In genomic region chr22:38681784-38682335, GRCh38 we compare ENCODE assay signal across 8 cellular contexts. TPM values are rescaled to one million over a fixed set of nuclear protein-coding genes. Genes with fewer than 3 reads are reported as not detected.
A peak's percentile ranks its signal among the peaks of the same experiment; 100 is the strongest.
DNase-seq lines count a peak whose midpoint lies in the region; ATAC-seq, FAIRE-seq and TF ChIP-seq lines count a peak whose summit lies in the region.

TOMM22 (plus strand) TSS chr22:38681957; CDS start chr22:38681979, 22 bp downstream.

- H3K36me3 Mint-ChIP-seq in T-helper 1 cell treated with Interleukin-12 subunit alpha and Interleukin-12 subunit beta and Interleukin-4 antibody, amounts not matched to agents 30 μg/mL and 1 μg/mL, for 36 hours (ENCODE audit: low read depth), result peaks cover 26% of the 10 kb centered on the region

- DNase-seq in GM12891 (ENCODE audit: insufficient read length, low spot score) (peak; percentile 97), NCI-H1436 treated with DMSO at 0.1 percent for 48 hours (lab: John Stamatoyannopoulos, UW) (peak; percentile 17), amniotic stem cell (lab: John Stamatoyannopoulos, UW) (peak; percentile 79), left ventricle myocardium superior (peak; percentile 93), pulmonary artery endothelial cell (ENCODE audit: low read depth, low spot score) (peak; percentile 60), uterus (peak; percentile 78 to 87)

- H3K36me3 ChIP-seq in uterus, result no peaks in the 10 kb centered on the region

- H3K4me1 Mint-ChIP-seq in T-helper 1 cell treated with Interleukin-12 subunit alpha and Interleukin-12 subunit beta and Interleukin-4 antibody, amounts not matched to agents 30 μg/mL and 1 μg/mL, for 36 hours (ENCODE audit: low read depth), result peaks cover 16% of the 10 kb centered on the region

- intact Hi-C loops in left ventricle myocardium superior (cut with micrococcal nuclease), result no loop called here
- intact Hi-C loops in uterus (cut with DNase I; ENCODE audit: low total_unique reads), result no loop called here

- TF ChIP-seq POLR2A in GM12891 (IDR thresholded peaks at IDR 0.05; ENCODE audit: low read depth, low read length), result peak; percentile 93
- peak; percentile 35 to 49 for TF ChIP-seq POLR2A in uterus (IDR thresholded peaks at IDR 0.05)

- TF ChIP-seq CTCF in uterus (IDR thresholded peaks at IDR 0.05), result peak; percentile 63 to 92 (median 86)

- no peaks in the 10 kb centered on the region for H3K9me3 ChIP-seq in uterus

- peak within 1 kb of the TSS; percentile 80 to 95 for H3K4me3 ChIP-seq in uterus

- H3K9me3 Mint-ChIP-seq in T-helper 1 cell treated with Interleukin-12 subunit alpha and Interleukin-12 subunit beta and Interleukin-4 antibody, amounts not matched to agents 30 μg/mL and 1 μg/mL, for 36 hours, result no peaks in the 10 kb centered on the region

- H3K27me3 ChIP-seq in uterus, result no peaks in the 10 kb centered on the region

- ATAC-seq in HG02798 (IDR thresholded peaks at IDR 0.05; ENCODE audit: poor library complexity, unreplicated experiment) (peak; percentile 99), left ventricle myocardium superior (peak; percentile 99)

- no peaks in the 10 kb centered on the region for H3K27me3 Mint-ChIP-seq in T-helper 1 cell treated with Interleukin-12 subunit alpha and Interleukin-12 subunit beta and Interleukin-4 antibody, amounts not matched to agents 30 μg/mL and 1 μg/mL, for 36 hours (ENCODE audit: low read depth)

- peak within 1 kb of the TSS; percentile 97 for H3K27ac Mint-ChIP-seq in T-helper 1 cell treated with Interleukin-12 subunit alpha and Interleukin-12 subunit beta and Interleukin-4 antibody, amounts not matched to agents 30 μg/mL and 1 μg/mL, for 36 hours

- H3K27ac ChIP-seq in uterus, result peak within 1 kb of the TSS; percentile 66 to 68

- H3K4me3 Mint-ChIP-seq in T-helper 1 cell treated with Interleukin-12 subunit alpha and Interleukin-12 subunit beta and Interleukin-4 antibody, amounts not matched to agents 30 μg/mL and 1 μg/mL, for 36 hours, result peak within 1 kb of the TSS; percentile 97

- peak; percentile 98 for FAIRE-seq in GM12891 (lab: Jason Lieb, UNC)

- H3K4me1 ChIP-seq in uterus, result no peaks in the 10 kb centered on the region

TF ChIP-seq in GM12891, 5 proteins besides CTCF, POLR2A, EP300 and RAD21:
- TF ChIP-seq POU2F2 (IDR thresholded peaks at IDR 0.05; ENCODE audit: low read depth, low read length) (peak; percentile 65), SPI1 (IDR thresholded peaks at IDR 0.05; ENCODE audit: low read depth, low read length) (no peak), POLR2AphosphoS5 (IDR thresholded peaks at IDR 0.05; ENCODE audit: low read depth, low read length) (peak; percentile 94), TAF1 (IDR thresholded peaks at IDR 0.05; ENCODE audit: low read depth, low read length) (peak; percentile 96), PAX5 (IDR thresholded peaks at IDR 0.05; ENCODE audit: insufficient read depth, low read length, severe bottlenecking) (peak; percentile 71)

RNA-seq across cellular contexts. Expression of gene TOMM22, which starts in this region (rescaled TPM):
- 74.5 TPM for polyA plus RNA-seq in GM12891 (2012; ENCODE audit: low read depth, missing spikeins)
- total RNA-seq in left ventricle myocardium superior (65.5 TPM), pulmonary artery endothelial cell (98.5 and 102 TPM in 2 replicates), uterus (10 to 100 TPM; 17.6 to 62.5 (median 48.4) TPM)

Comparison
In these comparisons a context has a peak if more than half of its experiments do, and no peak if none do; other contexts are left out.
1. Peak in every context shown above with its lines: DNase-seq, ATAC-seq, H3K4me3 ChIP-seq and H3K27ac ChIP-seq.
2. DNase-seq: peak in every context shown above with its lines; median percentile 97 in GM12891; 93 in left ventricle myocardium superior; 82 in uterus; 79 in amniotic stem cell; 60 in pulmonary artery endothelial cell; 17 in NCI-H1436 treated with DMSO at 0.1 percent for 48 hours.